In the genomic region with DNA sequence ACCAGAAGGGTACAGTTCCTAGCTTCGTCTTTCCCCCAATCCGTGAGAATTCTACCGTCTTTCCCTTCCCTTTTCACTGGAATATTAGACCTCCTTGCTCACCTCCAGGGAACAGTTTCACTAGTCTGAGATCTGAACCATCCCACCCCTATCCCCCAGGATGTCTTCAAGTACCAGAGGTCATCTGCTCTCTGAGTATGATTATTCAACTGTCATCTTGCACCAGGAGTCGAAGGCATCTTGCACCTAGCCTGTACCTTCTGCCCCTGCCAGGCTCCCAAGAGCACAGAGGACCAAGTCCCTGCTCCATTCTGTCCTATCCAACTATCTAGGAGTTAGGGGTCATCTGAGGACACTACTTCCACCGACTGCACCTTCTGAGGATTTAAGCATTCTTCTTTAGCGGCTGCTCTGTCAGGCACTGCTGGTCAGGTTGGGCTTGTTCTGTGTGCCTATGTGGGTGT, we compare ENCODE assay signal across 8 cellular contexts. TPM values are rescaled to one million over a fixed set of nuclear protein-coding genes. Genes with fewer than 3 reads are reported as not detected.
DNase-seq lines count a peak whose midpoint lies in the region; ATAC-seq and TF ChIP-seq lines count a peak whose summit lies in the region.

No MANE protein-coding gene starts in this region.

- no peak for DNase-seq in AG09309 (ENCODE audit: low read depth)
- no peak for DNase-seq in brain microvascular endothelial cell
- no peak for DNase-seq in memory B cell (ENCODE audit: low spot score in 2 of 2)
- no peak for DNase-seq in uterus
- no peak for DNase-seq in SHP77 (lab: John Stamatoyannopoulos, UW)
- no peak for DNase-seq in NCI-H2107 (lab: John Stamatoyannopoulos, UW)

- in situ Hi-C loops in brain microvascular endothelial cell (cut with HindIII; ENCODE audit: low pct_ligation_motif_present, low sequenced_read_pairs) = no loop called here

- no peaks in the 10 kb centered on the region for H3K9me3 ChIP-seq in HUES6 (ENCODE audit: control insufficient read depth, insufficient read depth, low read depth, low read length)
- H3K9me3 ChIP-seq in uterus = no peaks in the 10 kb centered on the region

- peak overlapping the region; percentile 81 for H3K27ac Mint-ChIP-seq in memory B cell

- TF ChIP-seq CTCF in AG09309 (IDR thresholded peaks at IDR 0.05; ENCODE audit: control insufficient read depth, insufficient read depth, low read depth, low read length, missing control alignments) (no peak), brain microvascular endothelial cell (IDR thresholded peaks at IDR 0.05; ENCODE audit: low read depth, low read length, missing control alignments) (no peak), uterus (IDR thresholded peaks at IDR 0.05) (no peak)

- peaks cover 17% of the 10 kb centered on the region for H3K4me1 ChIP-seq in HUES6 (ENCODE audit: control insufficient read depth, insufficient read depth, low read length)
- H3K4me1 ChIP-seq in uterus = no peaks in the 10 kb centered on the region

- peaks cover 18% of the 10 kb centered on the region for H3K4me1 Mint-ChIP-seq in memory B cell

- peak overlapping the region; percentile 85 for H3K9ac ChIP-seq in HUES6 (ENCODE audit: low read length)

- H3K4me3 Mint-ChIP-seq in memory B cell = peak overlapping the region; percentile 86

- TF ChIP-seq POLR2A in uterus (IDR thresholded peaks at IDR 0.05) = no peak

- intact Hi-C loops in uterus (cut with DNase I; ENCODE audit: low total_unique reads) = no loop called here

- H3K27me3 Mint-ChIP-seq in memory B cell = no peaks in the 10 kb centered on the region

- H3K4me3 ChIP-seq in AG09309 (ENCODE audit: control insufficient read depth, low read depth, low read length) (peak overlapping the region; percentile 95), HUES6 (ENCODE audit: low read depth, low read length) (peak overlapping the region; percentile 86), brain microvascular endothelial cell (ENCODE audit: low read depth, low read length) (peak overlapping the region; percentile 87), uterus (peak overlapping the region; percentile 59 to 75)

- H3K36me3 ChIP-seq in HUES6 (ENCODE audit: control insufficient read depth, insufficient read depth, low read length) (no peaks in the 10 kb centered on the region), brain microvascular endothelial cell (replicated peaks) (no peaks in the 10 kb centered on the region), uterus (no peaks in the 10 kb centered on the region)

- no peaks in the 10 kb centered on the region; the same call in 1 of the 2 replicates for H3K27me3 ChIP-seq in HUES6 (ENCODE audit: control insufficient read depth, insufficient read depth, low read length)
- no peaks in the 10 kb centered on the region for H3K27me3 ChIP-seq in brain microvascular endothelial cell (replicated peaks)
- no peaks in the 10 kb centered on the region for H3K27me3 ChIP-seq in uterus

- ATAC-seq in memory B cell (ENCODE audit: low read depth) (no peak), HG03139 (IDR thresholded peaks at IDR 0.05; ENCODE audit: unreplicated experiment) (no peak)

- H3K9me3 Mint-ChIP-seq in memory B cell = no peaks in the 10 kb centered on the region

- H3K27ac ChIP-seq in HUES6 (ENCODE audit: low read depth, low read length) = no peak overlapping the region
- H3K27ac ChIP-seq in brain microvascular endothelial cell = no peak overlapping the region
- H3K27ac ChIP-seq in uterus = peak overlapping the region; percentile 86 to 89

- no peaks in the 10 kb centered on the region for H3K36me3 Mint-ChIP-seq in memory B cell

RNA-seq across cellular contexts. Expression of a gene that starts 0.8 kb away (rescaled TPM):
- total RNA-seq in uterus = 10 to 100 TPM in 3 of 4 donors, 1 to 10 TPM in 1; 6.5 to 58.9 (median 27.4) TPM

Comparison
In these comparisons a context has a peak if more than half of its experiments do, and no peak if none do; other contexts are left out.
1. H3K27ac ChIP-seq: peak in uterus (2 of 2); none in HUES6 (single experiment) and brain microvascular endothelial cell (single experiment).
2. Peak in every context shown above with its lines, with median percentiles within 50 percentile points of each other: H3K4me3 ChIP-seq.